ENCODE assay signal across 1 cellular context in the genomic region with DNA sequence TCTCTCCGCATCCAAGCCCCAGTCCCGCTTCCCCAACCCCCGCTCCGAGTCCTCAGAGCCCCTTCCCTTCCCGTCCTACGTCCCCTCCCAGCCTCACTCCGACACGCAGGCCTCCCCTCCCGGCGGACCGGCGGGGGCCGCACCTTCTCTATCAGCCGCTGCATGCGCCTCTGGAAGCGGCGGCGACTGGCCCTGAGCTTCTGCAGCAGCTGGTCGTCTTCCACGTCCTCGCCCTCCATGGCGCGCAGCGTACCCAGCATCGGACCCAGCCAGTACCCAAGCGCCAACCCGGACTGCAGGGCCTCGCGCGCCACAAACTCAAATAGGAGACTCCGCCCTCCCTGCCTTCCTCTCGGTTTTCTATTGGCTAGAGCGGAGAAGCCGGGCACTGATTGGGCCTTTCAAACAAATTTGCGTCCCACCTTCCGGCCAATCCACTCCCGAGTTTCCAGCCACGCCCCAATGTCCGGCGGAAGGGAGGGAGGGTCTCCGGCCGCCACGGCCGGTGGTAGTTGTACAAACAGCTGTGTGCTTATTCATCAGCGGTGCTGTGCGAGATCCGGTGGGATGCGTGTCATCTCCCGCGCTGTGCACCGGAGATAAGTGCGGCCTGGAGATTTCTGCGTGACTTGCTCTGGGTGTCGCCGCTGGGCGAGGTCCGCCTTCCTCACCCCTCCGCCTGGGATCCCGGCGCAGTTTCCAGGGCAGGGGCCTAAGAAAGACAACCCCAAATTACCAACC.
TF ChIP-seq lines count a peak whose summit lies in the region.

A gene with protein sequence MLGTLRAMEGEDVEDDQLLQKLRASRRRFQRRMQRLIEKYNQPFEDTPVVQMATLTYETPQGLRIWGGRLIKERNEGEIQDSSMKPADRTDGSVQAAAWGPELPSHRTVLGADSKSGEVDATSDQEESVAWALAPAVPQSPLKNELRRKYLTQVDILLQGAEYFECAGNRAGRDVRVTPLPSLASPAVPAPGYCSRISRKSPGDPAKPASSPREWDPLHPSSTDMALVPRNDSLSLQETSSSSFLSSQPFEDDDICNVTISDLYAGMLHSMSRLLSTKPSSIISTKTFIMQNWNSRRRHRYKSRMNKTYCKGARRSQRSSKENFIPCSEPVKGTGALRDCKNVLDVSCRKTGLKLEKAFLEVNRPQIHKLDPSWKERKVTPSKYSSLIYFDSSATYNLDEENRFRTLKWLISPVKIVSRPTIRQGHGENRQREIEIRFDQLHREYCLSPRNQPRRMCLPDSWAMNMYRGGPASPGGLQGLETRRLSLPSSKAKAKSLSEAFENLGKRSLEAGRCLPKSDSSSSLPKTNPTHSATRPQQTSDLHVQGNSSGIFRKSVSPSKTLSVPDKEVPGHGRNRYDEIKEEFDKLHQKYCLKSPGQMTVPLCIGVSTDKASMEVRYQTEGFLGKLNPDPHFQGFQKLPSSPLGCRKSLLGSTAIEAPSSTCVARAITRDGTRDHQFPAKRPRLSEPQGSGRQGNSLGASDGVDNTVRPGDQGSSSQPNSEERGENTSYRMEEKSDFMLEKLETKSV (minus strand): TSS at position 295 of the 741 bp plus-strand sequence. CDS start 35 bp downstream, at position 260.

TF ChIP-seq in SK-N-SH, 30 proteins besides CTCF, POLR2A, EP300 and RAD21:
- TF ChIP-seq, protein P1, sequence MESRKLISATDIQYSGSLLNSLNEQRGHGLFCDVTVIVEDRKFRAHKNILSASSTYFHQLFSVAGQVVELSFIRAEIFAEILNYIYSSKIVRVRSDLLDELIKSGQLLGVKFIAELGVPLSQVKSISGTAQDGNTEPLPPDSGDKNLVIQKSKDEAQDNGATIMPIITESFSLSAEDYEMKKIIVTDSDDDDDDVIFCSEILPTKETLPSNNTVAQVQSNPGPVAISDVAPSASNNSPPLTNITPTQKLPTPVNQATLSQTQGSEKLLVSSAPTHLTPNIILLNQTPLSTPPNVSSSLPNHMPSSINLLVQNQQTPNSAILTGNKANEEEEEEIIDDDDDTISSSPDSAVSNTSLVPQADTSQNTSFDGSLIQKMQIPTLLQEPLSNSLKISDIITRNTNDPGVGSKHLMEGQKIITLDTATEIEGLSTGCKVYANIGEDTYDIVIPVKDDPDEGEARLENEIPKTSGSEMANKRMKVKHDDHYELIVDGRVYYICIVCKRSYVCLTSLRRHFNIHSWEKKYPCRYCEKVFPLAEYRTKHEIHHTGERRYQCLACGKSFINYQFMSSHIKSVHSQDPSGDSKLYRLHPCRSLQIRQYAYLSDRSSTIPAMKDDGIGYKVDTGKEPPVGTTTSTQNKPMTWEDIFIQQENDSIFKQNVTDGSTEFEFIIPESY (IDR thresholded peaks at IDR 0.05; ENCODE audit: borderline replicate concordance, low read depth), result no peak
- TF ChIP-seq JUND (IDR thresholded peaks at IDR 0.05) (no peak), CHD2 (IDR thresholded peaks at IDR 0.05; ENCODE audit: low read length, partially characterized antibody) (peak; percentile 69), FOXJ3 (CRISPR knock-in tag; IDR thresholded peaks at IDR 0.05) (no peak), RXRA (IDR thresholded peaks at IDR 0.05; ENCODE audit: borderline replicate concordance, low read depth) (no peak), RFX5 (IDR thresholded peaks at IDR 0.05; ENCODE audit: low read length) (0 out of 2 replicates have a peak, but pooled peaks have one; percentile 52), ELF1 (IDR thresholded peaks at IDR 0.05) (no peak), RCOR1 (IDR thresholded peaks at IDR 0.05; ENCODE audit: low read length) (no peak), SIN3A (IDR thresholded peaks at IDR 0.05; ENCODE audit: borderline replicate concordance, low read depth, low read length) (peak; percentile 98; the same call in 1 of the 2 replicates), NRF1 (IDR thresholded peaks at IDR 0.05; ENCODE audit: low read depth, low read length) (no peak), GATA2 (CRISPR knock-in tag; IDR thresholded peaks at IDR 0.05) (no peak), SMC3 (IDR thresholded peaks at IDR 0.05; ENCODE audit: low read depth, low read length) (no peak), TEAD4 (IDR thresholded peaks at IDR 0.05; ENCODE audit: borderline replicate concordance, insufficient read depth) (no peak), NFIC (IDR thresholded peaks at IDR 0.05; ENCODE audit: borderline replicate concordance) (no peak), TAF1 (IDR thresholded peaks at IDR 0.05; ENCODE audit: borderline replicate concordance, low read depth, low read length) (peak; percentile 87), POLR2AphosphoS5 (IDR thresholded peaks at IDR 0.05; ENCODE audit: low read depth, low read length) (peak; percentile 89), FOXM1 (IDR thresholded peaks at IDR 0.05; ENCODE audit: low read depth) (peak; percentile 99), FOSL2 (IDR thresholded peaks at IDR 0.05; ENCODE audit: borderline replicate concordance, low read depth) (no peak), MEF2A (IDR thresholded peaks at IDR 0.05; ENCODE audit: borderline replicate concordance, low read depth) (no peak), MXI1 (IDR thresholded peaks at IDR 0.05; ENCODE audit: low read depth, low read length) (peak; percentile 94), YY1 (IDR thresholded peaks at IDR 0.05; ENCODE audit: low read depth) (0 out of 2 replicates have a peak, but pooled peaks have one; percentile 41), TCF12 (IDR thresholded peaks at IDR 0.05) (peak; percentile 29; the same call in 1 of the 2 replicates), EZH2phosphoT487 (IDR thresholded peaks at IDR 0.05; ENCODE audit: borderline replicate concordance, low read depth) (no peak), GABPA (IDR thresholded peaks at IDR 0.05; ENCODE audit: low read depth) (peak; percentile 82)
- TF ChIP-seq, protein P2, sequence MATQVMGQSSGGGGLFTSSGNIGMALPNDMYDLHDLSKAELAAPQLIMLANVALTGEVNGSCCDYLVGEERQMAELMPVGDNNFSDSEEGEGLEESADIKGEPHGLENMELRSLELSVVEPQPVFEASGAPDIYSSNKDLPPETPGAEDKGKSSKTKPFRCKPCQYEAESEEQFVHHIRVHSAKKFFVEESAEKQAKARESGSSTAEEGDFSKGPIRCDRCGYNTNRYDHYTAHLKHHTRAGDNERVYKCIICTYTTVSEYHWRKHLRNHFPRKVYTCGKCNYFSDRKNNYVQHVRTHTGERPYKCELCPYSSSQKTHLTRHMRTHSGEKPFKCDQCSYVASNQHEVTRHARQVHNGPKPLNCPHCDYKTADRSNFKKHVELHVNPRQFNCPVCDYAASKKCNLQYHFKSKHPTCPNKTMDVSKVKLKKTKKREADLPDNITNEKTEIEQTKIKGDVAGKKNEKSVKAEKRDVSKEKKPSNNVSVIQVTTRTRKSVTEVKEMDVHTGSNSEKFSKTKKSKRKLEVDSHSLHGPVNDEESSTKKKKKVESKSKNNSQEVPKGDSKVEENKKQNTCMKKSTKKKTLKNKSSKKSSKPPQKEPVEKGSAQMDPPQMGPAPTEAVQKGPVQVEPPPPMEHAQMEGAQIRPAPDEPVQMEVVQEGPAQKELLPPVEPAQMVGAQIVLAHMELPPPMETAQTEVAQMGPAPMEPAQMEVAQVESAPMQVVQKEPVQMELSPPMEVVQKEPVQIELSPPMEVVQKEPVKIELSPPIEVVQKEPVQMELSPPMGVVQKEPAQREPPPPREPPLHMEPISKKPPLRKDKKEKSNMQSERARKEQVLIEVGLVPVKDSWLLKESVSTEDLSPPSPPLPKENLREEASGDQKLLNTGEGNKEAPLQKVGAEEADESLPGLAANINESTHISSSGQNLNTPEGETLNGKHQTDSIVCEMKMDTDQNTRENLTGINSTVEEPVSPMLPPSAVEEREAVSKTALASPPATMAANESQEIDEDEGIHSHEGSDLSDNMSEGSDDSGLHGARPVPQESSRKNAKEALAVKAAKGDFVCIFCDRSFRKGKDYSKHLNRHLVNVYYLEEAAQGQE (IDR thresholded peaks at IDR 0.05; ENCODE audit: low read depth, low read length), result no peak
- TF ChIP-seq, protein P3, sequence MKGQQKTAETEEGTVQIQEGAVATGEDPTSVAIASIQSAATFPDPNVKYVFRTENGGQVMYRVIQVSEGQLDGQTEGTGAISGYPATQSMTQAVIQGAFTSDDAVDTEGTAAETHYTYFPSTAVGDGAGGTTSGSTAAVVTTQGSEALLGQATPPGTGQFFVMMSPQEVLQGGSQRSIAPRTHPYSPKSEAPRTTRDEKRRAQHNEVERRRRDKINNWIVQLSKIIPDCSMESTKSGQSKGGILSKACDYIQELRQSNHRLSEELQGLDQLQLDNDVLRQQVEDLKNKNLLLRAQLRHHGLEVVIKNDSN (IDR thresholded peaks at IDR 0.05; ENCODE audit: borderline replicate concordance, low read depth), result no peak
- TF ChIP-seq, protein P4, sequence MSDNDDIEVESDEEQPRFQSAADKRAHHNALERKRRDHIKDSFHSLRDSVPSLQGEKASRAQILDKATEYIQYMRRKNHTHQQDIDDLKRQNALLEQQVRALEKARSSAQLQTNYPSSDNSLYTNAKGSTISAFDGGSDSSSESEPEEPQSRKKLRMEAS (IDR thresholded peaks at IDR 0.05; ENCODE audit: low read depth), result peak; percentile 76; the same call in 1 of the 2 replicates
- TF ChIP-seq, protein P5, sequence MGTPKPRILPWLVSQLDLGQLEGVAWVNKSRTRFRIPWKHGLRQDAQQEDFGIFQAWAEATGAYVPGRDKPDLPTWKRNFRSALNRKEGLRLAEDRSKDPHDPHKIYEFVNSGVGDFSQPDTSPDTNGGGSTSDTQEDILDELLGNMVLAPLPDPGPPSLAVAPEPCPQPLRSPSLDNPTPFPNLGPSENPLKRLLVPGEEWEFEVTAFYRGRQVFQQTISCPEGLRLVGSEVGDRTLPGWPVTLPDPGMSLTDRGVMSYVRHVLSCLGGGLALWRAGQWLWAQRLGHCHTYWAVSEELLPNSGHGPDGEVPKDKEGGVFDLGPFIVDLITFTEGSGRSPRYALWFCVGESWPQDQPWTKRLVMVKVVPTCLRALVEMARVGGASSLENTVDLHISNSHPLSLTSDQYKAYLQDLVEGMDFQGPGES (IDR thresholded peaks at IDR 0.05; ENCODE audit: low read depth, low read length), result peak; percentile 53
- TF ChIP-seq, protein P6, sequence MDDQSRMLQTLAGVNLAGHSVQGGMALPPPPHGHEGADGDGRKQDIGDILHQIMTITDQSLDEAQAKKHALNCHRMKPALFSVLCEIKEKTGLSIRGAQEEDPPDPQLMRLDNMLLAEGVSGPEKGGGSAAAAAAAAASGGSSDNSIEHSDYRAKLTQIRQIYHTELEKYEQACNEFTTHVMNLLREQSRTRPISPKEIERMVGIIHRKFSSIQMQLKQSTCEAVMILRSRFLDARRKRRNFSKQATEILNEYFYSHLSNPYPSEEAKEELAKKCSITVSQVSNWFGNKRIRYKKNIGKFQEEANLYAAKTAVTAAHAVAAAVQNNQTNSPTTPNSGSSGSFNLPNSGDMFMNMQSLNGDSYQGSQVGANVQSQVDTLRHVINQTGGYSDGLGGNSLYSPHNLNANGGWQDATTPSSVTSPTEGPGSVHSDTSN (IDR thresholded peaks at IDR 0.05), result no peak
- TF ChIP-seq, protein P7, sequence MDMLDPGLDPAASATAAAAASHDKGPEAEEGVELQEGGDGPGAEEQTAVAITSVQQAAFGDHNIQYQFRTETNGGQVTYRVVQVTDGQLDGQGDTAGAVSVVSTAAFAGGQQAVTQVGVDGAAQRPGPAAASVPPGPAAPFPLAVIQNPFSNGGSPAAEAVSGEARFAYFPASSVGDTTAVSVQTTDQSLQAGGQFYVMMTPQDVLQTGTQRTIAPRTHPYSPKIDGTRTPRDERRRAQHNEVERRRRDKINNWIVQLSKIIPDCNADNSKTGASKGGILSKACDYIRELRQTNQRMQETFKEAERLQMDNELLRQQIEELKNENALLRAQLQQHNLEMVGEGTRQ (IDR thresholded peaks at IDR 0.05; ENCODE audit: borderline replicate concordance, low read depth, low read length), result no peak
